Comparison of ENCODE assay signal across 10 cellular contexts in genomic region chr12:11877102-11877826, GRCh38.
DNase-seq lines count a peak whose midpoint lies in the region; ATAC-seq and TF ChIP-seq lines count a peak whose summit lies in the region.
"Had no signal": no experiment of that assay in that cellular context is flagged by ENCODE, and none has a peak within 500 bp of the region (broad histone marks: within the 10 kb centered on the region; RNA-seq: fewer than 3 reads in every experiment).

No MANE protein-coding gene starts in this region.

- H3K4me1 ChIP-seq in RWPE2 (ENCODE audit: insufficient read depth, poor library complexity, severe bottlenecking) (peaks cover 30% of the 10 kb centered on the region), sigmoid colon (peaks cover 0 to 66% (median 48%) of the 10 kb centered on the region in 4 donors)

- no peak for ATAC-seq in RWPE2 (ENCODE audit: low read depth)

- H3K36me3 ChIP-seq in RWPE2 (ENCODE audit: low read depth) = no peaks in the 10 kb centered on the region
- H3K36me3 ChIP-seq in sigmoid colon = peaks cover 0 to 3% (median 0%) of the 10 kb centered on the region in 4 donors
- no peaks in the 10 kb centered on the region for H3K36me3 ChIP-seq in brain microvascular endothelial cell (replicated peaks)

- TF ChIP-seq CTCF in RWPE2 (IDR thresholded peaks at IDR 0.05; ENCODE audit: poor library complexity, severe bottlenecking) = no peak
- TF ChIP-seq CTCF in sigmoid colon (IDR thresholded peaks at IDR 0.05) = no peak
- no peak for TF ChIP-seq CTCF in brain microvascular endothelial cell (IDR thresholded peaks at IDR 0.05; ENCODE audit: low read depth, low read length, missing control alignments)

- H3K4me3 ChIP-seq in RWPE2 (ENCODE audit: severe bottlenecking) (no peak overlapping the region), sigmoid colon (no peak overlapping the region), brain microvascular endothelial cell (ENCODE audit: low read depth, low read length) (no peak overlapping the region)
- H3K4me3 ChIP-seq: suprapubic skin had no signal

- no peak for TF ChIP-seq EP300 in sigmoid colon (IDR thresholded peaks at IDR 0.05)

- DNase-seq in DMS53 treated with DMSO at 0.1 percent for 48 hours (lab: John Stamatoyannopoulos, UW; ENCODE audit: unreplicated experiment) (peak; percentile 80), RWPE2 (ENCODE audit: low spot score) (no peak), epithelial cell of prostate (ENCODE audit: low read depth, low spot score) (no peak), sigmoid colon (no peak), NCI-H1417 (lab: John Stamatoyannopoulos, UW) (no peak), amygdala (lab: John Stamatoyannopoulos, UW) (no peak), cerebellar cortex (ENCODE audit: low spot score) (no peak), brain microvascular endothelial cell (no peak)
- DNase-seq: erythroblast had no signal

- intact Hi-C loops in sigmoid colon (cut with DNase I) = loop anchor here (5.0 kb wide), 2 partner anchors 170 to 225 kb away; no protein-coding TSS in a partner anchor

- no peak for TF ChIP-seq POLR2A in sigmoid colon (IDR thresholded peaks at IDR 0.05)

- in situ Hi-C loops in brain microvascular endothelial cell (cut with HindIII; ENCODE audit: low pct_ligation_motif_present, low sequenced_read_pairs) = no loop called here

- 83 to 87% methylated on average over 7 of the region's 7 CpGs for WGBS in sigmoid colon, 2 donors

- H3K9me3 ChIP-seq in RWPE2 (ENCODE audit: severe bottlenecking) = no peaks in the 10 kb centered on the region
- no peaks in the 10 kb centered on the region for H3K9me3 ChIP-seq in sigmoid colon
- H3K9me3 ChIP-seq: suprapubic skin had no signal

- H3K27me3 ChIP-seq in RWPE2 (ENCODE audit: insufficient read depth, poor library complexity, severe bottlenecking) = no peaks in the 10 kb centered on the region
- H3K27me3 ChIP-seq in sigmoid colon = no peaks in the 10 kb centered on the region
- no peaks in the 10 kb centered on the region for H3K27me3 ChIP-seq in brain microvascular endothelial cell (replicated peaks)
- H3K27me3 ChIP-seq: suprapubic skin had no signal

- H3K27ac ChIP-seq in RWPE2 (ENCODE audit: poor library complexity, severe bottlenecking) = peak overlapping the region; percentile 58
- H3K27ac ChIP-seq in epithelial cell of prostate = peak overlapping the region; percentile 48
- H3K27ac ChIP-seq in sigmoid colon = peak overlapping the region; percentile 72 to 88 (median 76)
- no peak overlapping the region for H3K27ac ChIP-seq in brain microvascular endothelial cell
